Comparison of ENCODE assay signal across 17 cellular contexts in the genomic region with DNA sequence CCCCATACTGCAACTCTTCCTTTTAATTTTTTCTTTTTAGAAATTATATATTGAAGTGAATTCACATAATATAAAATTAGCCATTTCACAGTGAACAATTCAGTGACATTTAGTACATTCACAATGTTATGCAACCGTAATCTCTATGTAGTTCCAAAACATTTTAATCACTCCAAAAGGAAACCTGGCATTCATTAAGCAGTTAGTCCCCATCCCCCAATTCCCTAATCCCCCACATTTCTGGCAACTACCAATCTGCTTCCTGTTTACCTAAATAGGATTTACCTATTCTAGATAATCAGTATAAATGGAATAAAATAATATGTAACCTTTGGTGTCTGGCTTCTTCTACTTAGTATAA. TPM values are rescaled to one million over a fixed set of nuclear protein-coding genes. Genes with fewer than 3 reads are reported as not detected.
A peak's percentile ranks its signal among the peaks of the same experiment; 100 is the strongest.
DNase-seq lines count a peak whose midpoint lies in the region; ATAC-seq and TF ChIP-seq lines count a peak whose summit lies in the region.
"Had no signal": no experiment of that assay in that cellular context is flagged by ENCODE, and none has a peak within 500 bp of the region (broad histone marks: within the 10 kb centered on the region; RNA-seq: fewer than 3 reads in every experiment).

No MANE protein-coding gene starts in this region.

- TF ChIP-seq POLR2A in right lobe of liver (IDR thresholded peaks at IDR 0.05) = no peak

- WGBS in right lobe of liver (ENCODE audit: insufficient coverage, low coverage, low lambda C conversion rate, missing lambda C conversion rate) = 38% methylated on average over 1 of the region's 1 CpG

- no peak overlapping the region for H3K27ac ChIP-seq in right lobe of liver
- H3K27ac ChIP-seq: 22Rv1, A549, BLaER1, HL-60 had no signal

- H3K4me1 ChIP-seq in right lobe of liver = no peaks in the 10 kb centered on the region
- H3K4me1 ChIP-seq: A549, BLaER1 had no signal

- H3K4me3 ChIP-seq in right lobe of liver = no peak overlapping the region
- H3K4me3 ChIP-seq: A549, BLaER1, GM23338 had no signal

- H3K27me3 ChIP-seq in right lobe of liver = no peaks in the 10 kb centered on the region
- H3K27me3 ChIP-seq: BLaER1 had no signal

- no peak for TF ChIP-seq CTCF in right lobe of liver (IDR thresholded peaks at IDR 0.05)

- no peaks in the 10 kb centered on the region for H3K36me3 ChIP-seq in right lobe of liver
- H3K36me3 ChIP-seq: BLaER1 had no signal

- H3K9me3 ChIP-seq in right lobe of liver = no peaks in the 10 kb centered on the region

- DNase-seq in NCI-H82 (lab: John Stamatoyannopoulos, UW) (peak; percentile 40), NCI-H82 treated with DMSO at 0.1 percent for 48 hours (lab: John Stamatoyannopoulos, UW; ENCODE audit: unreplicated experiment) (no peak), left lobe of liver (ENCODE audit: low spot score) (no peak), right lobe of liver (no peak), SHP77 (lab: John Stamatoyannopoulos, UW) (no peak), germinal center (ENCODE audit: low spot score) (no peak)
- no peak for DNase-seq in activated CD8-positive, alpha-beta memory T cell treated with anti-CD3 and anti-CD28 coated beads, Interleukin-2, amount 50 U/mL, for 48 hours
- DNase-seq: CD4-positive, alpha-beta memory T cell; DND-41; HCEC 1CT; IMR-90 had no signal

- ATAC-seq in left lobe of liver = peak; percentile 41
- peak in 3 of 4 donors; percentile 24 to 60 (median 39) for ATAC-seq in right lobe of liver
- no peak for ATAC-seq in GM19452 (IDR thresholded peaks at IDR 0.05; ENCODE audit: unreplicated experiment)
- ATAC-seq: A549, GM23338 had no signal

- intact Hi-C loops in right lobe of liver (cut with DNase I) = no loop called here

RNA-seq across cellular contexts. Expression of a gene that starts 8.5 kb away (rescaled TPM):
- 8.4 TPM for total RNA-seq in left lobe of liver
- total RNA-seq in right lobe of liver = 10 to 100 TPM in 5 of 6 experiments, 1 to 10 TPM in 1; 7.6 to 15.7 (median 11.6) TPM

RNA-seq across cellular contexts. Expression of a gene that starts 22.6 kb away (rescaled TPM):
- total RNA-seq in left lobe of liver (57.5 TPM), right lobe of liver (10 to 100 TPM; 53.7 to 96.6 (median 70.4) TPM)
